In genomic region chr12:67541625-67541991, GRCh38 we compare ENCODE assay signal across 11 cellular contexts.
DNase-seq lines count a peak whose midpoint lies in the region; ATAC-seq, FAIRE-seq and TF ChIP-seq lines count a peak whose summit lies in the region.
"Had no signal": no experiment of that assay in that cellular context is flagged by ENCODE, and none has a peak within 500 bp of the region (broad histone marks: within the 10 kb centered on the region; RNA-seq: fewer than 3 reads in every experiment).

No MANE protein-coding gene starts in this region.

- RAD21 ChIA-PET in GM12878 (lab: Charles Lee; ENCODE audit: unreplicated experiment), result no interaction called here

- no peaks in the 10 kb centered on the region; the same call in 2 of the 3 replicates for H3K9me3 ChIP-seq in GM12878 (replicated peaks; ENCODE audit: control insufficient read depth, insufficient read depth, low read length)

- FAIRE-seq in GM12878 (lab: Jason Lieb, UNC), result no peak

- H3K27ac ChIP-seq in GM12878 (ENCODE audit: control insufficient read depth, insufficient read depth), result 0 out of 2 replicates have a peak overlapping the region, but pooled peaks have one; percentile 8

- no peak for TF ChIP-seq CTCF in GM12878 (IDR thresholded peaks at IDR 0.05 in 2 of 3, conservative IDR thresholded peaks at IDR 0.05 in 1 of 3; ENCODE audit: control insufficient read depth in 2 of 3, extremely low read depth in 1 of 3, insufficient read depth in 1 of 3, low read depth in 3 of 3, low read length in 3 of 3)

- BruUV-seq in GM12878 (replicated peaks; lab: Mats Ljungman, UMichigan), result no TSS peak

- TF ChIP-seq POLR2A in GM12878 (IDR thresholded peaks at IDR 0.05; ENCODE audit: low read depth, low read length), result no peak

- SMC1A ChIA-PET in GM12878 (lab: Charles Lee; ENCODE audit: uncharacterized antibody, unreplicated experiment), result interaction anchor here (0.6 kb wide), 1 partner anchor 22 kb away, joined by 4 read pairs; no protein-coding TSS in a partner anchor

- peak overlapping the region; percentile 62; the same call in 1 of the 2 replicates for H3K4me2 ChIP-seq in GM12878 (ENCODE audit: control insufficient read depth, insufficient read depth)

- 81% methylated on average over 3 of the region's 3 CpGs for WGBS in GM12878 (ENCODE audit: insufficient coverage, insufficient replicate concordance, low lambda C conversion rate, missing lambda C conversion rate)

- H3K4me3 ChIP-seq in GM12878, result no peak overlapping the region

- intact Hi-C loops in GM12878 (cut with micrococcal nuclease; ENCODE audit: unreplicated experiment), result no loop called here

- H3K4me1 ChIP-seq in GM12878 (ENCODE audit: control insufficient read depth, insufficient read depth, low read length), result peaks cover 11% of the 10 kb centered on the region

- no peaks in the 10 kb centered on the region; a peak in 1 of 4 replicates for H3K27me3 ChIP-seq in GM12878 (replicated peaks in 1 of 2; ENCODE audit: control insufficient read depth in 2 of 2, insufficient read depth in 2 of 2, low read length in 1 of 2)

- H3K79me2 ChIP-seq in GM12878 (ENCODE audit: control insufficient read depth, insufficient read depth, low read length), result no peaks in the 10 kb centered on the region

- POLR2A ChIA-PET in GM12878 (lab: Charles Lee), result no interaction called here

- no peaks in the 10 kb centered on the region for H4K20me1 ChIP-seq in GM12878 (ENCODE audit: control insufficient read depth, insufficient read depth)

- ATAC-seq in GM18909 (IDR thresholded peaks at IDR 0.05; ENCODE audit: poor library complexity, unreplicated experiment), result peak; percentile 26
- ATAC-seq in GM12878, result no peak
- no peak for ATAC-seq in HG03095 (IDR thresholded peaks at IDR 0.05; ENCODE audit: unreplicated experiment)
- ATAC-seq in activated CD4-positive, CD25-positive, alpha-beta regulatory T cell treated with anti-CD3 and anti-CD28 coated beads, Interleukin-2, amount 50 U/mL, for 24 hours, result no peak

- no peak overlapping the region; the same call in 1 of the 2 replicates for H2AFZ ChIP-seq in GM12878 (ENCODE audit: control insufficient read depth, low read depth, low read length)

- no peak for TF ChIP-seq EP300 in GM12878 (IDR thresholded peaks at IDR 0.05; ENCODE audit: borderline replicate concordance in 1 of 2, control insufficient read depth in 1 of 2, low read depth in 2 of 2, low read length in 2 of 2)

- TF ChIP-seq RAD21 in GM12878 (IDR thresholded peaks at IDR 0.05; ENCODE audit: insufficient read depth, low read depth, low read length), result no peak

- H3K9ac ChIP-seq in GM12878 (ENCODE audit: control insufficient read depth, insufficient read depth, low read length), result no peak overlapping the region

- DNase-seq in DMS153 treated with DMSO at 0.1 percent for 48 hours (lab: John Stamatoyannopoulos, UW; ENCODE audit: unreplicated experiment) (peak; percentile 23), NCI-H2029 (lab: John Stamatoyannopoulos, UW) (peak; percentile 39), GM12878 (ENCODE audit: low read depth, low spot score) (no peak), SHP77 (lab: John Stamatoyannopoulos, UW) (no peak), KG1 (lab: John Stamatoyannopoulos, UW) (no peak)
- DNase-seq: activated B cell treated with CpG ODN at 0.5 μM for 24 hours, KBM-7, naive B cell had no signal

- in situ Hi-C loops in GM12878 (cut with MboI), result no loop called here

- no peaks in the 10 kb centered on the region for H3K36me3 ChIP-seq in GM12878 (ENCODE audit: control insufficient read depth in 2 of 2, insufficient read depth in 2 of 2, low read length in 1 of 2)

- CTCF ChIA-PET in GM12878 (lab: Yijun Ruan, JAX), result no interaction called here

TF ChIP-seq in GM12878, 131 proteins besides CTCF, POLR2A, EP300 and RAD21:
- TF ChIP-seq SIX5 (IDR thresholded peaks at IDR 0.05; ENCODE audit: low read depth, low read length, severe bottlenecking), result no peak
- no peak for TF ChIP-seq NR2C1 (IDR thresholded peaks at IDR 0.05)
- no peak for TF ChIP-seq GABPA (IDR thresholded peaks at IDR 0.05; ENCODE audit: low read depth)
- TF ChIP-seq LARP7 (IDR thresholded peaks at IDR 0.05), result no peak

Comparison
In these comparisons a context has a peak if more than half of its experiments do, and no peak if none do; other contexts are left out.
1. DNase-seq: peak in DMS153 treated with DMSO at 0.1 percent for 48 hours (single experiment) and NCI-H2029 (single experiment); none in GM12878 (single experiment), SHP77 (0 of 2) and KG1 (single experiment).